Comparison of ENCODE assay signal across 1 cellular context in genomic region chr9:81787747-81788632, GRCh38.
TF ChIP-seq lines count a peak whose summit lies in the region.

No MANE protein-coding gene starts in this region.

TF ChIP-seq in SK-N-SH, 30 proteins besides CTCF, POLR2A, EP300 and RAD21 (continued from another document):
- TF ChIP-seq IRF3 (IDR thresholded peaks at IDR 0.05; ENCODE audit: low read depth, low read length): no peak
- TF ChIP-seq EZH2phosphoT487 (IDR thresholded peaks at IDR 0.05; ENCODE audit: borderline replicate concordance, low read depth): no peak
- no peak for TF ChIP-seq USF2 (IDR thresholded peaks at IDR 0.05; ENCODE audit: borderline replicate concordance, low read depth, low read length)
- TF ChIP-seq NFIC (IDR thresholded peaks at IDR 0.05; ENCODE audit: borderline replicate concordance): peak; percentile 81
- no peak for TF ChIP-seq POLR2AphosphoS5 (IDR thresholded peaks at IDR 0.05; ENCODE audit: low read depth, low read length)
- TF ChIP-seq MEF2A (IDR thresholded peaks at IDR 0.05; ENCODE audit: borderline replicate concordance, low read depth): no peak
